Comparison of ENCODE assay signal across 1 cellular context in the genomic region with DNA sequence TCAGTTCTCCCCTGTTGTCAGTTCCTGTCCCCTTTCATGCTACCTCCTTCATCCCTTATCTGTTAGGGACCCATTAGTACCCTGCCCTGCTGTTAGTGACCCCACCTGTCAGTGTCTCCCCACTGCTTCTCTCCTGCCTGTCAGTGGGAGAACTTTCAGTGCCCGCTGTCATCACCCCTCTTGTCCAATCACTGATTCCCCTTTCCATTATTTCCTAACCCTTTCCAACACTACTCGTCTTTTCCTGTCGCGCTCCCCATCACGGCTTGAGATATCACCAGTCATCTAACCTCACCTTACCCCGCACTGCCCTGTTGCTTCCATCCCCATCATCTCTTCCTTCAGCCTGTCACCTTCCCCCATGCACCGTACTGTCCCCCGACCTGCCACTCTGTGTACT.
TF ChIP-seq lines count a peak whose summit lies in the region.

No MANE protein-coding gene starts in this region.

TF ChIP-seq in K562, 482 proteins besides CTCF, POLR2A, EP300 and RAD21:
- no peak for TF ChIP-seq NR2C1 (IDR thresholded peaks at IDR 0.05)
- TF ChIP-seq NR2C1 (tag; IDR thresholded peaks at IDR 0.05): no peak
- TF ChIP-seq ILF3 (IDR thresholded peaks at IDR 0.05; ENCODE audit: borderline replicate concordance): no peak
- TF ChIP-seq, protein P1, sequence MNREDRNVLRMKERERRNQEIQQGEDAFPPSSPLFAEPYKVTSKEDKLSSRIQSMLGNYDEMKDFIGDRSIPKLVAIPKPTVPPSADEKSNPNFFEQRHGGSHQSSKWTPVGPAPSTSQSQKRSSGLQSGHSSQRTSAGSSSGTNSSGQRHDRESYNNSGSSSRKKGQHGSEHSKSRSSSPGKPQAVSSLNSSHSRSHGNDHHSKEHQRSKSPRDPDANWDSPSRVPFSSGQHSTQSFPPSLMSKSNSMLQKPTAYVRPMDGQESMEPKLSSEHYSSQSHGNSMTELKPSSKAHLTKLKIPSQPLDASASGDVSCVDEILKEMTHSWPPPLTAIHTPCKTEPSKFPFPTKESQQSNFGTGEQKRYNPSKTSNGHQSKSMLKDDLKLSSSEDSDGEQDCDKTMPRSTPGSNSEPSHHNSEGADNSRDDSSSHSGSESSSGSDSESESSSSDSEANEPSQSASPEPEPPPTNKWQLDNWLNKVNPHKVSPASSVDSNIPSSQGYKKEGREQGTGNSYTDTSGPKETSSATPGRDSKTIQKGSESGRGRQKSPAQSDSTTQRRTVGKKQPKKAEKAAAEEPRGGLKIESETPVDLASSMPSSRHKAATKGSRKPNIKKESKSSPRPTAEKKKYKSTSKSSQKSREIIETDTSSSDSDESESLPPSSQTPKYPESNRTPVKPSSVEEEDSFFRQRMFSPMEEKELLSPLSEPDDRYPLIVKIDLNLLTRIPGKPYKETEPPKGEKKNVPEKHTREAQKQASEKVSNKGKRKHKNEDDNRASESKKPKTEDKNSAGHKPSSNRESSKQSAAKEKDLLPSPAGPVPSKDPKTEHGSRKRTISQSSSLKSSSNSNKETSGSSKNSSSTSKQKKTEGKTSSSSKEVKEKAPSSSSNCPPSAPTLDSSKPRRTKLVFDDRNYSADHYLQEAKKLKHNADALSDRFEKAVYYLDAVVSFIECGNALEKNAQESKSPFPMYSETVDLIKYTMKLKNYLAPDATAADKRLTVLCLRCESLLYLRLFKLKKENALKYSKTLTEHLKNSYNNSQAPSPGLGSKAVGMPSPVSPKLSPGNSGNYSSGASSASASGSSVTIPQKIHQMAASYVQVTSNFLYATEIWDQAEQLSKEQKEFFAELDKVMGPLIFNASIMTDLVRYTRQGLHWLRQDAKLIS (CRISPR knock-in tag; IDR thresholded peaks at IDR 0.05): no peak
- TF ChIP-seq, protein P2, sequence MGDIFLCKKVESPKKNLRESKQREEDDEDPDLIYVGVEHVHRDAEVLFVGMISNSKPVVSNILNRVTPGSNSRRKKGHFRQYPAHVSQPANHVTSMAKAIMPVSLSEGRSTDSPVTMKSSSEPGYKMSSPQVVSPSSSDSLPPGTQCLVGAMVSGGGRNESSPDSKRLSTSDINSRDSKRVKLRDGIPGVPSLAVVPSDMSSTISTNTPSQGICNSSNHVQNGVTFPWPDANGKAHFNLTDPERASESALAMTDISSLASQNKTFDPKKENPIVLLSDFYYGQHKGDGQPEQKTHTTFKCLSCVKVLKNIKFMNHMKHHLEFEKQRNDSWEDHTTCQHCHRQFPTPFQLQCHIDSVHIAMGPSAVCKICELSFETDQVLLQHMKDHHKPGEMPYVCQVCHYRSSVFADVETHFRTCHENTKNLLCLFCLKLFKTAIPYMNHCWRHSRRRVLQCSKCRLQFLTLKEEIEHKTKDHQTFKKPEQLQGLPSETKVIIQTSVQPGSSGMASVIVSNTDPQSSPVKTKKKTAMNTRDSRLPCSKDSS (IDR thresholded peaks at IDR 0.05; ENCODE audit: low read depth, partially characterized antibody): no peak
- no peak for TF ChIP-seq RAD51 (IDR thresholded peaks at IDR 0.05; ENCODE audit: borderline replicate concordance, low read depth)
- TF ChIP-seq ZNF3 (CRISPR knock-in tag; IDR thresholded peaks at IDR 0.05): no peak
- TF ChIP-seq SP1 (CRISPR knock-in tag; IDR thresholded peaks at IDR 0.05): no peak
- TF ChIP-seq, protein P3, sequence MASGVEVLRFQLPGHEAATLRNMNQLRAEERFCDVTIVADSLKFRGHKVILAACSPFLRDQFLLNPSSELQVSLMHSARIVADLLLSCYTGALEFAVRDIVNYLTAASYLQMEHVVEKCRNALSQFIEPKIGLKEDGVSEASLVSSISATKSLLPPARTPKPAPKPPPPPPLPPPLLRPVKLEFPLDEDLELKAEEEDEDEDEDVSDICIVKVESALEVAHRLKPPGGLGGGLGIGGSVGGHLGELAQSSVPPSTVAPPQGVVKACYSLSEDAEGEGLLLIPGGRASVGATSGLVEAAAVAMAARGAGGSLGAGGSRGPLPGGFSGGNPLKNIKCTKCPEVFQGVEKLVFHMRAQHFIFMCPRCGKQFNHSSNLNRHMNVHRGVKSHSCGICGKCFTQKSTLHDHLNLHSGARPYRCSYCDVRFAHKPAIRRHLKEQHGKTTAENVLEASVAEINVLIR (CRISPR knock-in tag; IDR thresholded peaks at IDR 0.05): no peak
- TF ChIP-seq, protein P4, sequence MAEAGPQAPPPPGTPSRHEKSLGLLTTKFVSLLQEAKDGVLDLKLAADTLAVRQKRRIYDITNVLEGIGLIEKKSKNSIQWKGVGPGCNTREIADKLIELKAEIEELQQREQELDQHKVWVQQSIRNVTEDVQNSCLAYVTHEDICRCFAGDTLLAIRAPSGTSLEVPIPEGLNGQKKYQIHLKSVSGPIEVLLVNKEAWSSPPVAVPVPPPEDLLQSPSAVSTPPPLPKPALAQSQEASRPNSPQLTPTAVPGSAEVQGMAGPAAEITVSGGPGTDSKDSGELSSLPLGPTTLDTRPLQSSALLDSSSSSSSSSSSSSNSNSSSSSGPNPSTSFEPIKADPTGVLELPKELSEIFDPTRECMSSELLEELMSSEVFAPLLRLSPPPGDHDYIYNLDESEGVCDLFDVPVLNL (CRISPR knock-in tag; IDR thresholded peaks at IDR 0.05; ENCODE audit: low read depth): no peak
- TF ChIP-seq C11orf30 (IDR thresholded peaks at IDR 0.05; ENCODE audit: low read depth): no peak
- TF ChIP-seq BRD4 (IDR thresholded peaks at IDR 0.05): no peak
- TF ChIP-seq SAFB2 (IDR thresholded peaks at IDR 0.05; ENCODE audit: borderline replicate concordance, low read depth, low read length, severe bottlenecking): no peak
- no peak for TF ChIP-seq HEY1 (CRISPR knock-in tag; IDR thresholded peaks at IDR 0.05; ENCODE audit: borderline replicate concordance)
- TF ChIP-seq, protein P5, sequence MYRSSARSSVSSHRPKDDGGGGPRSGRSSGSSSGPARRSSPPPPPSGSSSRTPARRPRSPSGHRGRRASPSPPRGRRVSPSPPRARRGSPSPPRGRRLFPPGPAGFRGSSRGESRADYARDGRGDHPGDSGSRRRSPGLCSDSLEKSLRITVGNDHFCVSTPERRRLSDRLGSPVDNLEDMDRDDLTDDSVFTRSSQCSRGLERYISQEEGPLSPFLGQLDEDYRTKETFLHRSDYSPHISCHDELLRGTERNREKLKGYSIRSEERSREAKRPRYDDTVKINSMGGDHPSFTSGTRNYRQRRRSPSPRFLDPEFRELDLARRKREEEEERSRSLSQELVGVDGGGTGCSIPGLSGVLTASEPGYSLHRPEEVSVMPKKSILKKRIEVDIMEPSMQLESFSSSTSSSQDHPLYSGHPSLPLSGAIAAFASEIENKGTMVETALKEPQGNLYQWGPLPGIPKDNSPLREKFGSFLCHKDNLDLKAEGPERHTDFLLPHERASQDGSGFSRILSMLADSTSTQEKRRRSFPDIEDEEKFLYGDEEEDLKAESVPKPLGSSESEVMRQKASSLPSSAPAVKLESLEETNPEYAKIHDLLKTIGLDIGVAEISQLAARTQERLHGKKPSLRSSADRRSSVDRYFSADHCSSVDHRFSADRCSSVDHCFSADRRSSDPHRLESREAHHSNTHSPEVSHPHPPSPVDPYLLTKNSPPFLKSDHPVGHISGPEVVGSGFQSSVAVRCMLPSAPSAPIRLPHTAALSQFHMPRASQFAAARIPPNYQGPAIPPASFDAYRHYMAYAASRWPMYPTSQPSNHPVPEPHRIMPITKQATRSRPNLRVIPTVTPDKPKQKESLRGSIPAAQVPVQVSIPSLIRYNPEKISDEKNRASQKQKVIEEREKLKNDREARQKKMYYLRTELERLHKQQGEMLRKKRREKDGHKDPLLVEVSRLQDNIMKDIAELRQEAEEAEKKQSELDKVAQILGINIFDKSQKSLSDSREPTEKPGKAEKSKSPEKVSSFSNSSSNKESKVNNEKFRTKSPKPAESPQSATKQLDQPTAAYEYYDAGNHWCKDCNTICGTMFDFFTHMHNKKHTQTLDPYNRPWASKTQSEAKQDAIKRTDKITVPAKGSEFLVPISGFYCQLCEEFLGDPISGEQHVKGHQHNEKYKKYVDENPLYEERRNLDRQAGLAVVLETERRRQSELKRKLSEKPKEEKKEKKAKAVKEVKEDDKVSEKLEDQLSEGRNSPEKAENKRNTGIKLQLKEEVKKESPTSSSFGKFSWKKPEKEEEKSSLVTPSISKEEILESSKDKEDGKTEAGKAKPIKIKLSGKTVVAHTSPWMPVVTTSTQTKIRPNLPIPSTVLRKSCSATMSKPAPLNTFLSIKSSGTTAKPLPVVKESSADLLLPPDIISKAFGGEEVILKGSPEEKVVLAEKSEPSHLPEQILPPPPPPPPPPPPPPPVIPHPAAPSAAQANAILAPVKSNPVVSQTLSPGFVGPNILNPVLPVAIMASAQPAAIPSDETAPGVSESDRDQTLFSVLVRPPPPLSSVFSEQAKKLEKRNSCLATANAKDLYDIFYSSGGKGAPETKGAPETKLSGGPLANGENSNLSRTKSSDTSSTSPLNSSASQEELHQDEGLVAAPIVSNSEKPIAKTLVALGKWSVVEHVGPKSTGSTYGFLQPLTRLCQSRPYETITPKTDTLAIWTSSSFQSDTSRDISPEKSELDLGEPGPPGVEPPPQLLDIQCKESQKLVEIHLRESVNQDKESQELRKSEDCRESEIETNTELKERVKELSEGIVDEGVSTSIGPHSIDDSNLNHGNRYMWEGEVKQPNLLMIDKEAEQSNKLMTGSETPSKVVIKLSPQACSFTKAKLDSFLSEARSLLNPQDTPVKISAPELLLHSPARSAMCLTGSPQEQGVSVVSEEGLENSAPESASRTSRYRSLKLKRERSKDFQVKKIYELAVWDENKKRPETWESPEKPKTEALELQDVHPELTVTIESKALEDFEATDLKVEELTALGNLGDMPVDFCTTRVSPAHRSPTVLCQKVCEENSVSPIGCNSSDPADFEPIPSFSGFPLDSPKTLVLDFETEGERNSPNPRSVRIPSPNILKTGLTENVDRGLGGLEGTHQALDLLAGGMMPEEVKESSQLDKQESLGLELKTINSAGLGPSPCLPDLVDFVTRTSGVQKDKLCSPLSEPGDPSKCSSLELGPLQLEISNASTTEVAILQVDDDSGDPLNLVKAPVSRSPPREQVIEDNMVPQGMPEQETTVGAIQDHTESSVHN (IDR thresholded peaks at IDR 0.05; ENCODE audit: borderline replicate concordance in 1 of 2, low read depth in 1 of 2): no peak
- TF ChIP-seq HNRNPL (IDR thresholded peaks at IDR 0.05; ENCODE audit: low read depth, low read length): no peak
- no peak for TF ChIP-seq COPS2 (conservative IDR thresholded peaks at IDR 0.05)
